Comparison of ENCODE assay signal across 13 cellular contexts in genomic region chr2:86476092-86476491, GRCh38. TPM values are rescaled to one million over a fixed set of nuclear protein-coding genes. Genes with fewer than 3 reads are reported as not detected.
DNase-seq lines count a peak whose midpoint lies in the region; ATAC-seq, FAIRE-seq and TF ChIP-seq lines count a peak whose summit lies in the region.
"Had no signal": no experiment of that assay in that cellular context is flagged by ENCODE, and none has a peak within 500 bp of the region (broad histone marks: within the 10 kb centered on the region; RNA-seq: fewer than 3 reads in every experiment).

No MANE protein-coding gene starts in this region.

- TF ChIP-seq POLR2A in GM12892 (IDR thresholded peaks at IDR 0.05; ENCODE audit: low read depth, low read length) = no peak

- no peak for FAIRE-seq in GM12892 (lab: Jason Lieb, UNC)

- no peaks in the 10 kb centered on the region for H3K9me3 Mint-ChIP-seq in stimulated activated naive CD8-positive, alpha-beta T cell treated with anti-CD3 and anti-CD28 coated beads, Interleukin-15, Interleukin-2, amounts not matched to agents 100 ng/mL and 50 ng/mL, for 24 hours
- no peaks in the 10 kb centered on the region for H3K9me3 Mint-ChIP-seq in stimulated activated naive CD8-positive, alpha-beta T cell treated with anti-CD3 and anti-CD28 coated beads, Interleukin-15, amount 100 ng/mL, for 72 hours
- H3K9me3 Mint-ChIP-seq: IgD-negative memory B cell, WTC11 had no signal

- no peaks in the 10 kb centered on the region for H3K27me3 Mint-ChIP-seq in stimulated activated naive CD8-positive, alpha-beta T cell treated with anti-CD3 and anti-CD28 coated beads, Interleukin-15, Interleukin-2, amounts not matched to agents 100 ng/mL and 50 ng/mL, for 24 hours
- H3K27me3 Mint-ChIP-seq in stimulated activated naive CD8-positive, alpha-beta T cell treated with anti-CD3 and anti-CD28 coated beads, Interleukin-15, amount 100 ng/mL, for 72 hours = no peaks in the 10 kb centered on the region
- H3K27me3 Mint-ChIP-seq: IgD-negative memory B cell had no signal

- no peak overlapping the region for H3K4me3 Mint-ChIP-seq in stimulated activated naive CD8-positive, alpha-beta T cell treated with anti-CD3 and anti-CD28 coated beads, Interleukin-15, Interleukin-2, amounts not matched to agents 100 ng/mL and 50 ng/mL, for 24 hours
- H3K4me3 Mint-ChIP-seq in stimulated activated naive CD8-positive, alpha-beta T cell treated with anti-CD3 and anti-CD28 coated beads, Interleukin-15, amount 100 ng/mL, for 72 hours = no peak overlapping the region
- H3K4me3 Mint-ChIP-seq: IgD-negative memory B cell, WTC11 had no signal

- H3K36me3 Mint-ChIP-seq in stimulated activated naive CD8-positive, alpha-beta T cell treated with anti-CD3 and anti-CD28 coated beads, Interleukin-15, Interleukin-2, amounts not matched to agents 100 ng/mL and 50 ng/mL, for 24 hours (ENCODE audit: low read depth) = peaks cover 73% of the 10 kb centered on the region

- H3K4me1 Mint-ChIP-seq in stimulated activated naive CD8-positive, alpha-beta T cell treated with anti-CD3 and anti-CD28 coated beads, Interleukin-15, Interleukin-2, amounts not matched to agents 100 ng/mL and 50 ng/mL, for 24 hours (ENCODE audit: low read depth) = peaks cover 19% of the 10 kb centered on the region
- peaks cover 39% of the 10 kb centered on the region for H3K4me1 Mint-ChIP-seq in stimulated activated naive CD8-positive, alpha-beta T cell treated with anti-CD3 and anti-CD28 coated beads, Interleukin-15, amount 100 ng/mL, for 72 hours
- H3K4me1 Mint-ChIP-seq: IgD-negative memory B cell had no signal

- no peak for ATAC-seq in stimulated activated naive CD8-positive, alpha-beta T cell treated with anti-CD3 and anti-CD28 coated beads, Interleukin-15, amount 100 ng/mL, for 72 hours
- ATAC-seq in GM18907 (IDR thresholded peaks at IDR 0.05; ENCODE audit: unreplicated experiment) (no peak), HG02852 (IDR thresholded peaks at IDR 0.05; ENCODE audit: unreplicated experiment) (no peak)
- ATAC-seq: WTC11 had no signal

- peak overlapping the region; percentile 3 for H3K27ac Mint-ChIP-seq in stimulated activated naive CD8-positive, alpha-beta T cell treated with anti-CD3 and anti-CD28 coated beads, Interleukin-15, Interleukin-2, amounts not matched to agents 100 ng/mL and 50 ng/mL, for 24 hours
- peak overlapping the region in 1 of 2 donors; percentile 67 for H3K27ac Mint-ChIP-seq in stimulated activated naive CD8-positive, alpha-beta T cell treated with anti-CD3 and anti-CD28 coated beads, Interleukin-15, amount 100 ng/mL, for 72 hours
- H3K27ac Mint-ChIP-seq: IgD-negative memory B cell, WTC11 had no signal

- DNase-seq in stimulated activated naive CD8-positive, alpha-beta T cell treated with anti-CD3 and anti-CD28 coated beads, Interleukin-15, amount 100 ng/mL, for 72 hours = no peak
- DNase-seq in amniotic epithelial cell (ENCODE audit: low read depth) (peak; percentile 71), fibroblast of the conjunctiva (ENCODE audit: low read depth) (peak; percentile 5), GM12892 (ENCODE audit: insufficient read length) (no peak)
- DNase-seq in activated CD4-positive, CD25-positive, alpha-beta regulatory T cell (lab: John Stamatoyannopoulos, UW) = no peak
- DNase-seq: DMS79; effector CD4-positive, alpha-beta T cell; NCI-H1092 treated with DMSO at 0.1 percent for 48 hours had no signal

RNA-seq across cellular contexts. Expression of gene KDM3A, which starts 34.9 kb away (rescaled TPM):
- 54.8 TPM for polyA plus RNA-seq in GM12892 (2012; ENCODE audit: missing spikeins)

Comparison
In these comparisons a context has a peak if more than half of its experiments do, and no peak if none do; other contexts are left out.
1. DNase-seq: peak in amniotic epithelial cell (single experiment) and fibroblast of the conjunctiva (single experiment); none in stimulated activated naive CD8-positive, alpha-beta T cell treated with anti-CD3 and anti-CD28 coated beads, Interleukin-15, amount 100 ng/mL, for 72 hours (0 of 2), activated CD4-positive, CD25-positive, alpha-beta regulatory T cell (0 of 4) and GM12892 (single experiment).